Comparison of ENCODE assay signal across 26 cellular contexts in the genomic region with DNA sequence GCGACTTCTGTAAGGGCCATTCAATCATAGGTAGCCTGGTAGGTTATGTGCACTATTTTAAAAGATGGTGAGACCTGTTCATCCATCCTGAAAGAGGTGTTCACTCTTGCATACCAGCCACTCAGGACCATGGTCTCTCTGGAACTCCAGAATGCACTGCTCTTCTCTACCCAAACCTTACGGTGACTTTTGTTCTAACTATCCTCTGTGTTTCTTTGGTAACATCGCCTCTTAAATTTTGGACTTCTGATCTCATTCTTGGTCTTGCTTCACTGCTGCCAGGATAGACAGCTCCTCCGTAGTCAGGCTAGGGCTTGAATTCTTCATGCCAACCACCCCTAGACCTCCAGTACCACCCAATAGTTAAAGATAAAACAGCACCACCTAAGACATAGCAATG.
"Had no signal": no experiment of that assay in that cellular context is flagged by ENCODE, and none has a peak within 500 bp of the region (broad histone marks: within the 10 kb centered on the region; RNA-seq: fewer than 3 reads in every experiment).

No MANE protein-coding gene starts in this region.

- FAIRE-seq: keratinocyte, small intestine had no signal

- DNase-seq: colonic mucosa; effector CD8-positive, alpha-beta T cell; endodermal cell; foreskin melanocyte; head of caudate nucleus; naive B cell; nucleus accumbens; posterior cingulate gyrus; right lobe of liver; small intestine; stimulated activated CD4-positive, alpha-beta T cell treated with anti-CD3 and anti-CD28 coated beads, Interleukin-15, amount 100 ng/mL, for 24 hours; stimulated activated CD4-positive, alpha-beta T cell treated with anti-CD3 and anti-CD28 coated beads, Interleukin-4, amount 100 ng/mL, for 1 hour; stimulated activated CD8-positive, alpha-beta memory T cell treated with anti-CD3 and anti-CD28 coated beads, Interleukin-4, amount 100 ng/mL, for 48 hours; stimulated activated naive CD4-positive, alpha-beta T cell; stimulated activated naive CD8-positive, alpha-beta T cell treated with anti-CD3 and anti-CD28 coated beads, Interleukin-15, amount 100 ng/mL, for 72 hours; transverse colon; upper lobe of right lung had no signal

- H3K36me3 ChIP-seq: colonic mucosa, esophagus muscularis mucosa, neural progenitor cell, right lobe of liver, suprapubic skin, transverse colon, upper lobe of right lung, vagina had no signal

- H3K27me3 ChIP-seq: colonic mucosa, esophagus muscularis mucosa, neural progenitor cell, right lobe of liver, suprapubic skin, transverse colon, upper lobe of right lung, vagina had no signal

- H3K27ac ChIP-seq: colonic mucosa, epithelial cell of prostate, esophagus muscularis mucosa, neural progenitor cell, right lobe of liver, suprapubic skin, transverse colon, upper lobe of right lung, vagina had no signal

- H3K9ac ChIP-seq: neural progenitor cell had no signal

- H3K4me3 ChIP-seq: colonic mucosa, esophagus muscularis mucosa, lung, neural progenitor cell, right lobe of liver, suprapubic skin, transverse colon, upper lobe of right lung, vagina had no signal

- ATAC-seq: left lobe of liver; natural killer cell treated with Interleukin-12 subunit alpha and Interleukin-12 subunit beta and Interleukin-15 and Interleukin-18, amount 100 ng/mL, for 72 hours; stimulated activated naive CD8-positive, alpha-beta T cell treated with anti-CD3 and anti-CD28 coated beads, Interleukin-15, amount 100 ng/mL, for 72 hours; upper lobe of right lung had no signal

- H3K4me1 ChIP-seq: colonic mucosa, right lobe of liver, suprapubic skin, upper lobe of right lung, vagina had no signal

- H3K9me3 ChIP-seq: colonic mucosa, esophagus muscularis mucosa, right lobe of liver, suprapubic skin, transverse colon, upper lobe of right lung, vagina had no signal
